In genomic region chr5:135349441-135349840, GRCh38 we compare ENCODE assay signal across 24 cellular contexts.
"Had no signal": no experiment of that assay in that cellular context is flagged by ENCODE, and none has a peak within 500 bp of the region (broad histone marks: within the 10 kb centered on the region; RNA-seq: fewer than 3 reads in every experiment).

No MANE protein-coding gene starts in this region.

- H3K9ac ChIP-seq: KMS-11 had no signal

- ATAC-seq: activated CD8-positive, alpha-beta memory T cell treated with anti-CD3 and anti-CD28 coated beads, Interleukin-2, amount 10 ng/mL, durations not matched to agents 7 days and 5 days; activated T-cell treated with anti-CD3 and anti-CD28 coated beads, Interleukin-2, amount 50 U/mL, for 4 hours had no signal

- H3K4me3 ChIP-seq: cardiac muscle cell, MG63 had no signal

- H3K27ac ChIP-seq: brain microvascular endothelial cell, cardiac muscle cell, KMS-11 had no signal

- H3K27me3 ChIP-seq: brain microvascular endothelial cell, cardiac muscle cell, MG63 had no signal

- H3K4me2 ChIP-seq: KMS-11 had no signal

- H3K9me3 ChIP-seq: MG63 had no signal

- DNase-seq: activated B cell treated with CpG ODN at 0.5 μM for 24 hours; activated CD4-positive, alpha-beta T cell treated with anti-CD3 and anti-CD28 coated beads for 1 hour; activated CD4-positive, alpha-beta T cell treated with anti-CD3 and anti-CD28 coated beads, Interleukin-2, amount 10 ng/mL, durations not matched to agents 24 days and 14 days; activated CD4-positive, alpha-beta T cell treated with anti-CD3 and anti-CD28 coated beads, Interleukin-2, amount 50 U/mL, for 48 hours; activated CD8-positive, alpha-beta memory T cell treated with anti-CD3 and anti-CD28 coated beads, Interleukin-2, amount 10 ng/mL, durations not matched to agents 7 days and 5 days; activated naive CD4-positive, alpha-beta T cell treated with Interleukin-2 at 50 U/mL for 16 hours; activated T-cell treated with anti-CD3 and anti-CD28 coated beads, Interleukin-2, amount 50 U/mL, for 4 hours; brain microvascular endothelial cell; MV-4-11; NCI-H1092 treated with DMSO at 0.1 percent for 48 hours; NCI-H1417 treated with DMSO at 0.1 percent for 48 hours; NCI-H1694; NCI-H2029; NCI-H2107; NCI-H2171 treated with DMSO at 0.1 percent for 48 hours; NCI-H226; NCI-H526; NCI-H774; SIG-M5; T-helper 2 cell; T1000 had no signal
